ENCODE assay signal across 28 cellular contexts in genomic region chr13:59360916-59361315, GRCh38.
"Had no signal": no experiment of that assay in that cellular context is flagged by ENCODE, and none has a peak within 500 bp of the region (broad histone marks: within the 10 kb centered on the region; RNA-seq: fewer than 3 reads in every experiment).

No MANE protein-coding gene starts in this region.

- H3K27ac ChIP-seq: colonic mucosa, coronary artery, dorsolateral prefrontal cortex, epithelial cell of prostate, esophagus muscularis mucosa, esophagus squamous epithelium, foreskin keratinocyte, gastrocnemius medialis, gastroesophageal sphincter had no signal

- H3K36me3 ChIP-seq: colonic mucosa, esophagus muscularis mucosa, esophagus squamous epithelium, gastrocnemius medialis, gastroesophageal sphincter, heart left ventricle, heart right ventricle had no signal

- ATAC-seq: effector memory CD8-positive, alpha-beta T cell; esophagus mucosa; foreskin keratinocyte; gastrocnemius medialis; gastroesophageal sphincter had no signal

- H3K9me3 ChIP-seq: colonic mucosa, esophagus muscularis mucosa, esophagus squamous epithelium, gastrocnemius medialis, gastroesophageal sphincter, heart left ventricle, heart right ventricle had no signal

- H3K4me1 ChIP-seq: colonic mucosa, foreskin keratinocyte, gastrocnemius medialis, gastroesophageal sphincter had no signal

- H3K4me3 ChIP-seq: colonic mucosa, coronary artery, dorsolateral prefrontal cortex, esophagus muscularis mucosa, esophagus squamous epithelium, gastrocnemius medialis, gastroesophageal sphincter, heart left ventricle, heart right ventricle had no signal

- H3K27ac Mint-ChIP-seq: dendritic cell treated with granulocyte-macrophage colony-stimulating factor and Interleukin-4, amounts not matched to agents 40 ng/mL and 50 ng/mL, for 4 days; effector memory CD8-positive, alpha-beta T cell; endodermal cell had no signal

- H3K4me3 Mint-ChIP-seq: dendritic cell treated with granulocyte-macrophage colony-stimulating factor and Interleukin-4, amounts not matched to agents 40 ng/mL and 50 ng/mL, for 4 days; effector memory CD8-positive, alpha-beta T cell; endodermal cell had no signal

- H3K27me3 Mint-ChIP-seq: dendritic cell treated with granulocyte-macrophage colony-stimulating factor and Interleukin-4, amounts not matched to agents 40 ng/mL and 50 ng/mL, for 4 days had no signal

- H3K9me3 Mint-ChIP-seq: dendritic cell treated with granulocyte-macrophage colony-stimulating factor and Interleukin-4, amounts not matched to agents 40 ng/mL and 50 ng/mL, for 4 days; effector memory CD8-positive, alpha-beta T cell; endodermal cell had no signal

- FAIRE-seq: colon, endometrium, endothelial cell of umbilical vein, frontal cortex had no signal

- DNase-seq: colonic mucosa; cortex of kidney; dermis blood vessel endothelial cell; dorsolateral prefrontal cortex; effector CD4-positive, alpha-beta T cell; effector CD8-positive, alpha-beta T cell; effector memory CD4-positive, alpha-beta T cell; effector memory CD8-positive, alpha-beta T cell; endodermal cell; erythroblast; esophagus squamous epithelium; foreskin fibroblast; foreskin keratinocyte; foreskin melanocyte; gastrocnemius medialis; head of caudate nucleus; heart left ventricle; heart right ventricle had no signal

- H3K27me3 ChIP-seq: colonic mucosa, esophagus muscularis mucosa, esophagus squamous epithelium, foreskin keratinocyte, gastrocnemius medialis, gastroesophageal sphincter, heart left ventricle, heart right ventricle had no signal
